In the genomic region with DNA sequence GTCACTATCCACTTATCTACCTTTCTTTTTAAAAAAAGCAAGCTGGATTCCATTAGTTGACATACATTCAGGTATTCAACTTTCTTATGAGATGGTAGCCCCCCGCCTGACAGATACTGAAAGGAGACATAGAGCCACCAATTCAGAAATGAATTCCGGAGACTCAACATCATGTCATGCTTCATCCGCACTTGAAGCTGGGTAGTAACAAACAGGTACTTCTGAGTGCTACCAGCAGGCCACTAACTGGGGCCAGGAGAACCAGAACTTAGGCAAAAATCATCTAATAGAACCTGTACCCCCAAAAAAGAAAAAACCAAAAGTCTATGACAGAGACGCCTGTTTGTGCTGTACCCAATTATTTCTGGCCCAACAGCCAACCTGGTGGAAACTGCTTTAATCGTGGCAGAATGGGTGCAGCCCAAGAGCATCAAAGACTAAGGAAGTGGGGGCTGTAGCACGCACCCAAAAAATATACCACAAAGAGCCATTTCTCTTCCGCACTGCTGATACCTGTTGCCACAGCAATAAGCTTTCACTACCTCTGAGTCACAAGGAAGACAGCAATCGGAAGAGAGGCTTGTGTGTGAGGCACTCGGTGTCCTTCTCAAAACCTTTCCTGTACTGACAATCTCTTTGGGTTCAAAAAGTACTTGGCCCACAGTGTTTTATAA, we compare ENCODE assay signal across 9 cellular contexts.
DNase-seq lines count a peak whose midpoint lies in the region; ATAC-seq and TF ChIP-seq lines count a peak whose summit lies in the region.
"Had no signal": no experiment of that assay in that cellular context is flagged by ENCODE, and none has a peak within 500 bp of the region (broad histone marks: within the 10 kb centered on the region; RNA-seq: fewer than 3 reads in every experiment).

No MANE protein-coding gene starts in this region.

- no peaks in the 10 kb centered on the region for H3F3A ChIP-seq in GM23338 (replicated peaks; ENCODE audit: low read depth)

- 0 out of 2 replicates have a peak overlapping the region, but pooled peaks have one; percentile 23 for H3K27ac Mint-ChIP-seq in GM23338

- peaks cover 4% of the 10 kb centered on the region for H3K27me3 Mint-ChIP-seq in GM23338 (ENCODE audit: insufficient read depth, low read depth, poor library complexity)

- peaks cover 33% of the 10 kb centered on the region; the same call in 1 of the 2 replicates for H3K79me2 ChIP-seq in GM23338 (replicated peaks; ENCODE audit: insufficient read depth)
- peaks cover 77% of the 10 kb centered on the region for H3K79me2 ChIP-seq in mammary epithelial cell (ENCODE audit: insufficient read depth, low read length)

- no peak overlapping the region for H3K9ac ChIP-seq in mammary epithelial cell (ENCODE audit: insufficient read depth, low read length)

- DNase-seq in GM23338 (ENCODE audit: low spot score), result no peak
- DNase-seq in activated CD4-positive, alpha-beta T cell treated with anti-CD3 and anti-CD28 coated beads, Interleukin-2, amount 50 U/mL, for 4 hours, result peak; percentile 46 to 59
- peak; percentile 35 for DNase-seq in mammary epithelial cell
- peak; percentile 67 for DNase-seq in stimulated activated CD4-positive, alpha-beta T cell treated with anti-CD3 and anti-CD28 coated beads, Interleukin-15, amount 100 ng/mL, for 24 hours
- DNase-seq in coronary artery (ENCODE audit: low spot score), result no peak
- no peak for DNase-seq in kidney glomerular epithelial cell (lab: John Stamatoyannopoulos, UW)
- no peak for DNase-seq in DMS53 treated with DMSO at 0.1 percent for 48 hours (lab: John Stamatoyannopoulos, UW; ENCODE audit: unreplicated experiment)
- DNase-seq: DMS 273 treated with DMSO at 0.1 percent for 48 hours had no signal

- H3K27me3 ChIP-seq in GM23338 (ENCODE audit: insufficient read depth) (no peaks in the 10 kb centered on the region), mammary epithelial cell (ENCODE audit: insufficient read depth, low read length) (no peaks in the 10 kb centered on the region)

- 0 out of 2 replicates have a peak overlapping the region, but pooled peaks have one; percentile 26 for H3K27ac ChIP-seq in GM23338 (ENCODE audit: low read depth)
- H3K27ac ChIP-seq in mammary epithelial cell (ENCODE audit: insufficient read depth, low read depth, low read length), result no peak overlapping the region
- H3K27ac ChIP-seq in coronary artery, result no peak overlapping the region

- no TSS peak for BruUV-seq in mammary epithelial cell (replicated peaks; lab: Mats Ljungman, UMichigan)

- intact Hi-C loops in mammary epithelial cell (cut with micrococcal nuclease), result no loop called here

- no peak overlapping the region for H3K4me3 ChIP-seq in GM23338
- H3K4me3 ChIP-seq in mammary epithelial cell (replicated peaks in 1 of 3; ENCODE audit: insufficient read depth in 1 of 3, low read depth in 2 of 3, low read length in 3 of 3), result no peak overlapping the region
- H3K4me3 ChIP-seq in coronary artery, result no peak overlapping the region

- no peaks in the 10 kb centered on the region for H4K20me1 ChIP-seq in GM23338 (replicated peaks; ENCODE audit: insufficient read depth)
- no peaks in the 10 kb centered on the region for H4K20me1 ChIP-seq in mammary epithelial cell (ENCODE audit: insufficient read depth, low read length)

- H3K36me3 ChIP-seq in GM23338 (ENCODE audit: insufficient read depth) (no peaks in the 10 kb centered on the region; the same call in none of the 2 replicates), mammary epithelial cell (ENCODE audit: insufficient read depth, low read length) (peaks cover 8% of the 10 kb centered on the region)

- H3K36me3 Mint-ChIP-seq in GM23338 (ENCODE audit: low read depth), result peaks cover 11% of the 10 kb centered on the region

- no peaks in the 10 kb centered on the region for H3K9me2 ChIP-seq in GM23338 (ENCODE audit: insufficient read depth)

- WGBS in mammary epithelial cell (ENCODE audit: low coverage, missing lambda C conversion rate), result 88% methylated on average over 9 of the region's 9 CpGs

- peaks cover 3% of the 10 kb centered on the region; the same call in 1 of the 2 replicates for H3K4me1 ChIP-seq in GM23338 (ENCODE audit: insufficient read depth)
- peaks cover 41% of the 10 kb centered on the region for H3K4me1 ChIP-seq in mammary epithelial cell (ENCODE audit: insufficient read depth, low read length)

- H3K4me3 Mint-ChIP-seq in GM23338, result no peak overlapping the region

- in situ Hi-C loops in mammary epithelial cell (cut with MboI; ENCODE audit: low sequenced_read_pairs in 2 of 2), result no loop called here

- TF ChIP-seq CTCF in GM23338 (conservative IDR thresholded peaks at IDR 0.05; ENCODE audit: low read depth in 2 of 2) (no peak), mammary epithelial cell (conservative IDR thresholded peaks at IDR 0.05 in 1 of 2, IDR thresholded peaks at IDR 0.05 in 1 of 2; ENCODE audit: extremely low read depth in 1 of 2, insufficient read depth in 1 of 2, low read depth in 1 of 2, low read length in 2 of 2) (no peak), coronary artery (IDR thresholded peaks at IDR 0.05) (no peak)

- H2AFZ ChIP-seq in GM23338 (no peak overlapping the region), mammary epithelial cell (ENCODE audit: low read depth, low read length) (no peak overlapping the region)

- H3K4me1 Mint-ChIP-seq in GM23338, result peaks cover 22% of the 10 kb centered on the region

- no peaks in the 10 kb centered on the region for H3K9me3 Mint-ChIP-seq in GM23338

- dilution Hi-C loops in mammary epithelial cell (cut with HindIII; ENCODE audit: low sequenced_read_pairs), result no loop called here

- H3K9me3 ChIP-seq in mammary epithelial cell (replicated peaks; ENCODE audit: insufficient read depth, low read length), result no peaks in the 10 kb centered on the region

- ATAC-seq in GM23338 (no peak), HG03469 (IDR thresholded peaks at IDR 0.05; ENCODE audit: unreplicated experiment) (no peak)

- H3K4me2 ChIP-seq in GM23338 (no peak overlapping the region), mammary epithelial cell (ENCODE audit: insufficient read depth, low read depth, low read length) (no peak overlapping the region)

- CTCF ChIA-PET in mammary epithelial cell (lab: Charles Lee; ENCODE audit: low non-redundant PET), result no interaction called here

TF ChIP-seq in GM23338, 12 proteins besides CTCF, POLR2A, EP300 and RAD21 (continues in another document):
- TF ChIP-seq ETS1 (IDR thresholded peaks at IDR 0.05), result no peak
- TF ChIP-seq JUNB (IDR thresholded peaks at IDR 0.05; ENCODE audit: unreplicated experiment), result no peak
- TF ChIP-seq STAT1 (IDR thresholded peaks at IDR 0.05; ENCODE audit: unreplicated experiment), result no peak

Comparison
In these comparisons a context has a peak if more than half of its experiments do, and no peak if none do; other contexts are left out.
1. DNase-seq: peak in activated CD4-positive, alpha-beta T cell treated with anti-CD3 and anti-CD28 coated beads, Interleukin-2, amount 50 U/mL, for 4 hours (2 of 2), mammary epithelial cell (single experiment) and stimulated activated CD4-positive, alpha-beta T cell treated with anti-CD3 and anti-CD28 coated beads, Interleukin-15, amount 100 ng/mL, for 24 hours (single experiment); none in GM23338 (single experiment), coronary artery (single experiment), kidney glomerular epithelial cell (single experiment) and DMS53 treated with DMSO at 0.1 percent for 48 hours (single experiment).